Comparison of ENCODE assay signal across 11 cellular contexts in the genomic region with DNA sequence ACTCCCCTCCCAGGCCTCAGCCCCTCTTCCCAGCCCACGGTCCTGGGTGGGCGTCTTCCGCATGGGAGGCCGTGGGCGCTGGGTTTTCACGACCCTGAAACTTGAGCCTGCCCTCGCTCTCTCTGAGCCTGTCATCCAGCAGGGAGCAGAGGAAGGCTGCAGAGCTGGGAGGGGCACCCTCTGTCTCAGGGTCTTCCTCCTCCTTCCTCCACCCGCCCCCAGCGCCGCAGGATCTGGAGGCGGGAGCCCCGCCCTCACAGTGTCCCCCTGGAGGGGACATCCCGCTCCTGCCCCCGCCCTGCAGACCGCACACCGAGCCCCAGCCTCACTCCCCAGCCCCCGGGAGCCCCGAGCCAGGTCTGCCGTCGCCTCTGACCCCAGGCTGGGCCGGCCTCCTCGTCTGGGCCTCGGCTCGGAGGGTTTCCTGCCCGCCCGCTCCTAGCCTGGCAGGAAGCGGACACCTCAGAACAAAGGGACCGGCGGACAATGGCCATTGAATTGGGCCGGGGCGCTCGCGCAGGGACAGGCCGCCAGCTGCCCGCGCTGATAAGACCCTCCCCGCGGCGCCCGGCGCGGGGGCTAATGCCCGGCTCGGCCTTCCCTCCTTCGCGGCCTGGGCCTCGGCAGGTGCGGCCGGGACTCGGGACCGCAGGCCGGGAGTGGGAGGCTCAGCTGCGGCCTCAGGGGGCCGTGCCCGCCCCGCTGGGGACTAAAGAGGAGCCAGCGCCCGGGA. TPM values are rescaled to one million over a fixed set of nuclear protein-coding genes. Genes with fewer than 3 reads are reported as not detected.
DNase-seq lines count a peak whose midpoint lies in the region; ATAC-seq and TF ChIP-seq lines count a peak whose summit lies in the region.
"Had no signal": no experiment of that assay in that cellular context is flagged by ENCODE, and none has a peak within 500 bp of the region (broad histone marks: within the 10 kb centered on the region; RNA-seq: fewer than 3 reads in every experiment).

No MANE protein-coding gene starts in this region.

- H3K9me3 Mint-ChIP-seq in glutamatergic neuron (ENCODE audit: unreplicated experiment) (peaks cover 7% of the 10 kb centered on the region), HFFc6 (no peaks in the 10 kb centered on the region)

- H3K9me2 ChIP-seq in PC-3 (replicated peaks; ENCODE audit: low read length): no peaks in the 10 kb centered on the region

- H3K27ac ChIP-seq in PC-3 (ENCODE audit: low read length) (no peak overlapping the region), lower lobe of right lung (peak overlapping the region; percentile 80), suprapubic skin (peak overlapping the region; percentile 70)
- H3K27ac ChIP-seq: PC-9 had no signal

- no peak for TF ChIP-seq CTCF in PC-3 (conservative IDR thresholded peaks at IDR 0.05; ENCODE audit: low read depth, low read length)
- TF ChIP-seq CTCF in glutamatergic neuron (IDR thresholded peaks at IDR 0.05; ENCODE audit: partially characterized antibody, unreplicated experiment): no peak
- TF ChIP-seq CTCF in lower lobe of right lung (IDR thresholded peaks at IDR 0.05): no peak
- TF ChIP-seq CTCF in suprapubic skin (IDR thresholded peaks at IDR 0.05): no peak
- no peak for TF ChIP-seq CTCF in HFFc6 (IDR thresholded peaks at IDR 0.05)

- 7% methylated on average over 32 of the region's 58 CpGs for WGBS in suprapubic skin

- H3K36me3 Mint-ChIP-seq in glutamatergic neuron (ENCODE audit: unreplicated experiment) (no peaks in the 10 kb centered on the region), HFFc6 (ENCODE audit: low read depth) (no peaks in the 10 kb centered on the region)

- H3K27me3 ChIP-seq in PC-3 (ENCODE audit: low read length): peaks cover 18% of the 10 kb centered on the region
- H3K27me3 ChIP-seq in lower lobe of right lung (ENCODE audit: low read depth): peaks cover 78% of the 10 kb centered on the region
- peaks cover 74% of the 10 kb centered on the region for H3K27me3 ChIP-seq in suprapubic skin

- TF ChIP-seq EP300 in suprapubic skin (IDR thresholded peaks at IDR 0.05): no peak

- H3K4me3 ChIP-seq in PC-3 (ENCODE audit: low read length) (peak overlapping the region; percentile 42; the same call in 1 of the 2 replicates), lower lobe of right lung (peak overlapping the region; percentile 25), suprapubic skin (peak overlapping the region; percentile 32)
- H3K4me3 ChIP-seq: PC-9 had no signal

- H3K9ac ChIP-seq in PC-3 (ENCODE audit: low read length): no peak overlapping the region

- ATAC-seq in PC-3 (peak; percentile 9; the same call in 1 of the 2 replicates), lower lobe of right lung (peak; percentile 35 to 38), GM21367 (IDR thresholded peaks at IDR 0.05; ENCODE audit: unreplicated experiment) (no peak)

- intact Hi-C loops in PC-3 (cut with micrococcal nuclease) (no loop called here), lower lobe of right lung (cut with DNase I) (no loop called here)

- H3K4me1 Mint-ChIP-seq in glutamatergic neuron (ENCODE audit: low read depth, unreplicated experiment): peaks cover 3% of the 10 kb centered on the region
- H3K4me1 Mint-ChIP-seq in HFFc6 (ENCODE audit: low read depth): peaks cover 23% of the 10 kb centered on the region; the same call in 1 of the 2 replicates

- H3F3A ChIP-seq in PC-3 (ENCODE audit: low read length, unreplicated experiment): no peaks in the 10 kb centered on the region

- no TSS peak for BruUV-seq in PC-3 (replicated peaks; lab: Mats Ljungman, UMichigan)

- no peak overlapping the region for H2AFZ ChIP-seq in PC-3 (ENCODE audit: low read length)
- H2AFZ ChIP-seq: PC-9 had no signal

- H3K4me3 Mint-ChIP-seq in glutamatergic neuron (ENCODE audit: unreplicated experiment) (no peak overlapping the region), HFFc6 (no peak overlapping the region)

- CTCF ChIA-PET in PC-3 (lab: Charles Lee): no interaction called here

- H4K20me1 ChIP-seq in PC-3 (ENCODE audit: low read length): no peaks in the 10 kb centered on the region

- peaks cover 21% of the 10 kb centered on the region for H3K27me3 Mint-ChIP-seq in glutamatergic neuron (ENCODE audit: unreplicated experiment)
- peaks cover 9% of the 10 kb centered on the region for H3K27me3 Mint-ChIP-seq in HFFc6 (ENCODE audit: insufficient read depth)

- H3K79me2 ChIP-seq in PC-3 (ENCODE audit: low read length): no peaks in the 10 kb centered on the region

- TF ChIP-seq POLR2A in suprapubic skin (IDR thresholded peaks at IDR 0.05): no peak

- H3K36me3 ChIP-seq in PC-3 (ENCODE audit: low read depth, low read length) (no peaks in the 10 kb centered on the region), lower lobe of right lung (no peaks in the 10 kb centered on the region), suprapubic skin (no peaks in the 10 kb centered on the region)

- peak overlapping the region; percentile 64 for H3K4me2 ChIP-seq in PC-3 (ENCODE audit: low read length)
- H3K4me2 ChIP-seq: PC-9 had no signal

- H3K27ac Mint-ChIP-seq in glutamatergic neuron (ENCODE audit: unreplicated experiment) (no peak overlapping the region), HFFc6 (no peak overlapping the region)

- POLR2A ChIA-PET in PC-3 (lab: Charles Lee; ENCODE audit: unreplicated experiment): no interaction called here

- H3K9me3 ChIP-seq in PC-3 (ENCODE audit: low read length) (no peaks in the 10 kb centered on the region), lower lobe of right lung (no peaks in the 10 kb centered on the region), suprapubic skin (no peaks in the 10 kb centered on the region)

- DNase-seq in PC-3: no peak
- peak; percentile 53 for DNase-seq in glutamatergic neuron
- peak; percentile 64 for DNase-seq in lower lobe of right lung
- no peak for DNase-seq in suprapubic skin (ENCODE audit: low spot score in 2 of 2)
- DNase-seq in HFFc6: no peak
- no peak for DNase-seq in hippocampal formation (lab: John Stamatoyannopoulos, UW)
- DNase-seq in T-helper 9 cell: no peak
- DNase-seq: Calu3, T1000 had no signal

- 0 out of 2 replicates have a peak, but pooled peaks cover 4% of the 10 kb centered on the region for H3K4me1 ChIP-seq in PC-3 (ENCODE audit: insufficient read depth, low read length)
- peaks cover 72% of the 10 kb centered on the region for H3K4me1 ChIP-seq in lower lobe of right lung
- H3K4me1 ChIP-seq in suprapubic skin: peaks cover 47% of the 10 kb centered on the region

RNA-seq across cellular contexts. Expression of gene NUDT14, which starts 15.3 kb away (rescaled TPM):
- total RNA-seq in PC-3 (2014; rRNA removed) (50.8 and 82.1 TPM in 2 replicates), glutamatergic neuron (ENCODE audit: unreplicated experiment) (114 TPM), lower lobe of right lung (54.5 TPM), suprapubic skin (10 to 100 TPM; 14.6 to 22.2 (median 19.8) TPM)
- total RNA-seq in HFFc6 (2021; fragmentation: NEBNext Ultra II Directional; extraction: Animal tissue kit (Norgen Biotek cat#: 25700)): 10 to 100 TPM in 4 of 6 experiments, 1 to 10 TPM in 2; 9.8 to 13.3 (median 11.0) TPM

RNA-seq across cellular contexts. Expression of gene JAG2, which starts 27.8 kb away (rescaled TPM):
- 57.1 and 59.3 TPM in 2 replicates for total RNA-seq in PC-3 (2014; rRNA removed)
- 84.1 TPM for total RNA-seq in glutamatergic neuron (ENCODE audit: unreplicated experiment)
- total RNA-seq in lower lobe of right lung: 29.2 TPM
- total RNA-seq in suprapubic skin: 10 to 100 TPM; 47.4 to 75.4 (median 67.2) TPM
- under 1 TPM; 0.23 to 0.76 (median 0.42) TPM for total RNA-seq in HFFc6 (2021; fragmentation: NEBNext Ultra II Directional; extraction: Animal tissue kit (Norgen Biotek cat#: 25700))

RNA-seq across cellular contexts. Expression of gene BTBD6, which starts 51.9 kb away (rescaled TPM):
- 104 and 119 TPM in 2 replicates for total RNA-seq in PC-3 (2014; rRNA removed)
- 36.3 TPM for total RNA-seq in glutamatergic neuron (ENCODE audit: unreplicated experiment)
- 53.0 TPM for total RNA-seq in lower lobe of right lung
- 10 to 100 TPM; 38.9 to 63.7 (median 58.6) TPM for total RNA-seq in suprapubic skin
- total RNA-seq in HFFc6 (2021; fragmentation: NEBNext Ultra II Directional; extraction: Animal tissue kit (Norgen Biotek cat#: 25700)): 10 to 100 TPM; 44.3 to 58.6 (median 53.2) TPM

Comparison
In these comparisons a context has a peak if more than half of its experiments do, and no peak if none do; other contexts are left out.
1. DNase-seq: peak in glutamatergic neuron (single experiment) and lower lobe of right lung (single experiment); none in PC-3 (single experiment), suprapubic skin (0 of 2), HFFc6 (single experiment), hippocampal formation (0 of 2) and T-helper 9 cell (single experiment).
2. RNA of gene JAG2, which starts 27.8 kb away (total RNA-seq): 84.1 TPM in glutamatergic neuron (single experiment), 47.4 to 75.4 TPM in suprapubic skin, 57.1 to 59.3 TPM in PC-3 and 29.2 TPM in lower lobe of right lung (single experiment); 0.23 to 0.76 TPM in HFFc6; every median in the first group is over 10 times any median in the second.
3. Peak in every context shown above with its lines, with median percentiles within 50 percentile points of each other: H3K4me3 ChIP-seq.